ENCODE assay signal across 1 cellular context in genomic region chr10:110224992-110225391, GRCh38.
TF ChIP-seq lines count a peak whose summit lies in the region.

No MANE protein-coding gene starts in this region.

TF ChIP-seq in H1, 55 proteins besides CTCF, POLR2A, EP300 and RAD21 (continued from another document):
- TF ChIP-seq CBX8 (IDR thresholded peaks at IDR 0.05; ENCODE audit: borderline replicate concordance, low read depth, low read length) (no peak), RNF2 (IDR thresholded peaks at IDR 0.05; ENCODE audit: borderline replicate concordance, low read depth, low read length, missing control alignments, poor library complexity, severe bottlenecking) (no peak)
TF ChIP-seq in H1: peak in this region for 0.
